ENCODE assay signal across 24 cellular contexts in genomic region chr3:185623909-185624308, GRCh38.
"Had no signal": no experiment of that assay in that cellular context is flagged by ENCODE, and none has a peak within 500 bp of the region (broad histone marks: within the 10 kb centered on the region; RNA-seq: fewer than 3 reads in every experiment).

No MANE protein-coding gene starts in this region.

- H3K9me3 Mint-ChIP-seq: effector memory CD8-positive, alpha-beta T cell; endodermal cell; mesothelial cell of epicardium; naive thymus-derived CD4-positive, alpha-beta T cell had no signal

- H3K27me3 Mint-ChIP-seq: effector memory CD8-positive, alpha-beta T cell; naive thymus-derived CD4-positive, alpha-beta T cell had no signal

- ATAC-seq: effector memory CD8-positive, alpha-beta T cell; esophagus mucosa; gastrocnemius medialis; heart right ventricle; left cardiac atrium; left lung; left ventricle myocardium superior; lower lobe of right lung; mucosa of descending colon; naive thymus-derived CD4-positive, alpha-beta T cell had no signal

- H3K27ac ChIP-seq: coronary artery, dorsolateral prefrontal cortex, epithelial cell of prostate, esophagus squamous epithelium, gastrocnemius medialis, heart right ventricle, left lung, lower lobe of right lung had no signal

- H3K4me1 ChIP-seq: esophagus squamous epithelium, gastrocnemius medialis, heart right ventricle had no signal

- H3K4me3 Mint-ChIP-seq: effector memory CD8-positive, alpha-beta T cell; endodermal cell; mesothelial cell of epicardium; naive thymus-derived CD4-positive, alpha-beta T cell had no signal

- H3K27me3 ChIP-seq: dorsolateral prefrontal cortex, esophagus squamous epithelium, gastrocnemius medialis, heart right ventricle, left lung had no signal

- H3K27ac Mint-ChIP-seq: effector memory CD8-positive, alpha-beta T cell; endodermal cell; mesothelial cell of epicardium had no signal

- DNase-seq: dermis blood vessel endothelial cell; dorsolateral prefrontal cortex; effector CD4-positive, alpha-beta T cell; effector memory CD8-positive, alpha-beta T cell; endodermal cell; erythroblast; esophagus squamous epithelium; foreskin fibroblast; foreskin melanocyte; gastrocnemius medialis; glutamatergic neuron; heart right ventricle; hippocampal formation; left cardiac atrium; left lung; left ventricle myocardium superior; lower lobe of right lung; mesenchymal stem cell; mucosa of descending colon; naive thymus-derived CD4-positive, alpha-beta T cell had no signal

- H3K4me3 ChIP-seq: coronary artery, dorsolateral prefrontal cortex, esophagus squamous epithelium, gastrocnemius medialis, heart right ventricle, left lung, lower lobe of right lung, mucosa of descending colon had no signal

- H3K9me3 ChIP-seq: esophagus squamous epithelium, gastrocnemius medialis, heart right ventricle, left lung, lower lobe of right lung, mucosa of descending colon had no signal

- H3K4me1 Mint-ChIP-seq: endodermal cell, mesothelial cell of epicardium had no signal
